Comparison of ENCODE assay signal across 11 cellular contexts in the genomic region with DNA sequence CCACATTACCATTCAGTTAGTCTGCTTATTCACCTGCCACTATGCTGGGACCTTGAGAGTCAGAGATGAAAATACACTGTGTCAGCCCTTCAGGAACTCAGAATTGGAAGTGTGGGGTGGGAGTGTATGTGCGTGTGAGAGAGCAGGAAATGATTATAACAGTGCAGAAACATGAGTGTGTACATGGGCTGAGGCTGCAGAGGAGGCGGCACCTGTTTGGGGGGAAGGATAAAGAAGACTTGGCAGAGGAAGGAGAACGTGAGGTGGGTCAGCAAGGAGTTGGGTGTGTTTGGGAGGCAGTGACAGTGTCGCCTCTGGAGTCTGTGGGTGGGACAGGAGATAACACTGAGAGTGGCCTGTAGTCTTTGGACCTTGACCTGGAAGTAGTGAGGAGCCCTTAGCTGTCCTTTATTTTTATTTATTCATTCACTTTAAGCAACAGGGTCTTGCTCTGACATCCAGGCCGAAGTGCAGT. TPM values are rescaled to one million over a fixed set of nuclear protein-coding genes. Genes with fewer than 3 reads are reported as not detected.
A peak's percentile ranks its signal among the peaks of the same experiment; 100 is the strongest.
DNase-seq lines count a peak whose midpoint lies in the region; ATAC-seq and TF ChIP-seq lines count a peak whose summit lies in the region.
"Had no signal": no experiment of that assay in that cellular context is flagged by ENCODE, and none has a peak within 500 bp of the region (broad histone marks: within the 10 kb centered on the region; RNA-seq: fewer than 3 reads in every experiment).

No MANE protein-coding gene starts in this region.

- H3K4me1 ChIP-seq in skeletal muscle satellite cell (ENCODE audit: control insufficient read depth, insufficient read depth, low read length) (peaks cover 12% of the 10 kb centered on the region), upper lobe of right lung (peaks cover 56% of the 10 kb centered on the region)

- no peak overlapping the region for H3K9ac ChIP-seq in skeletal muscle satellite cell (ENCODE audit: low read depth, low read length)

- DNase-seq in activated CD4-positive, alpha-beta T cell treated with anti-CD3 and anti-CD28 coated beads for 48 hours = peak; percentile 26
- no peak for DNase-seq in activated CD4-positive, alpha-beta T cell treated with anti-CD3 and anti-CD28 coated beads, Interleukin-2, amount 50 U/mL, for 1 hour
- no peak for DNase-seq in T-helper 17 cell
- no peak for DNase-seq in effector memory CD8-positive, alpha-beta T cell
- DNase-seq in upper lobe of right lung = no peak
- DNase-seq in NCI-H345 (lab: John Stamatoyannopoulos, UW) = no peak
- DNase-seq: dorsolateral prefrontal cortex, NCI-H446 had no signal

- peaks cover 7% of the 10 kb centered on the region for H3K36me3 Mint-ChIP-seq in T-helper 17 cell (ENCODE audit: low read depth)
- peaks cover 9% of the 10 kb centered on the region for H3K36me3 Mint-ChIP-seq in effector memory CD8-positive, alpha-beta T cell (ENCODE audit: insufficient read depth)

- H3K27me3 Mint-ChIP-seq in T-helper 17 cell = no peaks in the 10 kb centered on the region
- H3K27me3 Mint-ChIP-seq in effector memory CD8-positive, alpha-beta T cell = no peaks in the 10 kb centered on the region

- intact Hi-C loops in upper lobe of right lung (cut with DNase I) = no loop called here

- no peaks in the 10 kb centered on the region for H3K9me3 Mint-ChIP-seq in effector memory CD8-positive, alpha-beta T cell

- H3K36me3 ChIP-seq in skeletal muscle satellite cell (ENCODE audit: insufficient read depth, low read length) (peaks cover 4% of the 10 kb centered on the region), upper lobe of right lung (peaks cover 11% of the 10 kb centered on the region)

- TF ChIP-seq CTCF in upper lobe of right lung (IDR thresholded peaks at IDR 0.05) = no peak

- H3K4me1 Mint-ChIP-seq in T-helper 17 cell = peaks cover 55% of the 10 kb centered on the region
- peaks cover 55 to 69% of the 10 kb centered on the region in 2 donors for H3K4me1 Mint-ChIP-seq in effector memory CD8-positive, alpha-beta T cell (ENCODE audit: low read depth in 2 of 2)

- H3K9me3 ChIP-seq in T-helper 17 cell (ENCODE audit: control insufficient read depth, low read length, poor library complexity, severe bottlenecking) = no peaks in the 10 kb centered on the region
- H3K9me3 ChIP-seq in skeletal muscle satellite cell (replicated peaks; ENCODE audit: low read length) = no peaks in the 10 kb centered on the region
- H3K9me3 ChIP-seq in upper lobe of right lung = no peaks in the 10 kb centered on the region
- H3K9me3 ChIP-seq: A549 had no signal

- no peak overlapping the region for H3K4me3 ChIP-seq in skeletal muscle satellite cell (ENCODE audit: low read length)
- H3K4me3 ChIP-seq in upper lobe of right lung = no peak overlapping the region
- H3K4me3 ChIP-seq: A549 had no signal

- H3K27ac Mint-ChIP-seq in T-helper 17 cell = peak overlapping the region; percentile 70
- H3K27ac Mint-ChIP-seq in effector memory CD8-positive, alpha-beta T cell = no peak overlapping the region

- peak overlapping the region; percentile 19 for H3K4me3 Mint-ChIP-seq in T-helper 17 cell
- peak overlapping the region; percentile 96 to 97 for H3K4me3 Mint-ChIP-seq in effector memory CD8-positive, alpha-beta T cell

- peak overlapping the region; percentile 1 for H3K4me2 ChIP-seq in skeletal muscle satellite cell (ENCODE audit: low read length)

- H3K27ac ChIP-seq in upper lobe of right lung = no peak overlapping the region
- H3K27ac ChIP-seq: A549, dorsolateral prefrontal cortex had no signal

- H3K27me3 ChIP-seq in skeletal muscle satellite cell (ENCODE audit: control insufficient read depth, insufficient read depth, low read length) = no peaks in the 10 kb centered on the region
- no peaks in the 10 kb centered on the region for H3K27me3 ChIP-seq in upper lobe of right lung
- H3K27me3 ChIP-seq: dorsolateral prefrontal cortex had no signal

- ATAC-seq in T-helper 17 cell (no peak), HG02938 (IDR thresholded peaks at IDR 0.05; ENCODE audit: unreplicated experiment) (no peak), upper lobe of right lung (no peak)
- no peak for ATAC-seq in effector memory CD8-positive, alpha-beta T cell (replicated peaks)
- ATAC-seq: A549 had no signal

RNA-seq across cellular contexts. Expression of a gene that starts 3.1 kb away (rescaled TPM):
- total RNA-seq in T-helper 17 cell (10 to 100 TPM; 48.6 to 50.6 TPM), upper lobe of right lung (86.6 TPM)
- 22.8 and 23.8 TPM in 2 replicates for total RNA-seq in skeletal muscle satellite cell (2012; rRNA removed)
